Comparison of ENCODE assay signal across 18 cellular contexts in the genomic region with DNA sequence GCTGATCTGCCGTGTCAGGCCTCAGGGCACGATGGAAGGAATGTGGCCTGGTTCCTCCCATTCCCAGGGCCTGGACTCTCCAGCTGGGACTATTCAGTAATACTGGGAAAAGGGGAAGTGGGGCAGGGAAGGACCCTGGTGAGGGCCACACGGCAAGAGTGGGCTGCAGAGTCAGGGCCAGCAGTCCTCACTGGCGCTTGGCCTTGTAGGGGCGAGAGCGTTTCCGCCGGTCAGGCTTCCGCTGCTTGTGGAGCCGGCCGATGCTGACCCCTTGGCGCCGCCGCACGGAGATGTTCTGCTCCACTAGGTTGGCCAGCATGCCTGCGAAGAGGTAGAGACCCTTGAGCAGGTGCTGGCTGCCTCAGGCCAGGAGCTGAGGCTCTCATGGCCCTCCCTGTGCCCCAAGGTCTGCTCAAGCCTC. TPM values are rescaled to one million over a fixed set of nuclear protein-coding genes. Genes with fewer than 3 reads are reported as not detected.
DNase-seq lines count a peak whose midpoint lies in the region; ATAC-seq, FAIRE-seq and TF ChIP-seq lines count a peak whose summit lies in the region.
"Had no signal": no experiment of that assay in that cellular context is flagged by ENCODE, and none has a peak within 500 bp of the region (broad histone marks: within the 10 kb centered on the region; RNA-seq: fewer than 3 reads in every experiment).

No MANE protein-coding gene starts in this region.

- H3K36me3 ChIP-seq in PC-3 (ENCODE audit: low read depth, low read length): peaks cover 55% of the 10 kb centered on the region
- peaks cover 24 to 58% of the 10 kb centered on the region in 2 experiments for H3K36me3 ChIP-seq in HepG2 (replicated peaks in 1 of 2; ENCODE audit: control insufficient read depth in 1 of 2, insufficient read depth in 2 of 2, low read length in 2 of 2)

- FAIRE-seq in HepG2 (lab: Jason Lieb, UNC): no peak

- TF ChIP-seq POLR2A in HepG2 (IDR thresholded peaks at IDR 0.05; ENCODE audit: insufficient read depth in 1 of 2, low read depth in 2 of 2, low read length in 2 of 2): 0 out of 4 replicates have a peak, but pooled peaks of 1 of the 2 experiments have one; percentile 13

- H3K4me1 Mint-ChIP-seq in stimulated activated effector memory CD8-positive, alpha-beta T cell treated with anti-CD3 and anti-CD28 coated beads, Interleukin-12 subunit alpha, Interleukin-12 subunit beta, amount 100 ng/mL, for 72 hours: peaks cover 13% of the 10 kb centered on the region
- H3K4me1 Mint-ChIP-seq in stimulated activated naive CD8-positive, alpha-beta T cell treated with anti-CD3 and anti-CD28 coated beads, Interleukin-15, amount 100 ng/mL, for 72 hours: peaks cover 7% of the 10 kb centered on the region

- no peak overlapping the region for H3K4me3 ChIP-seq in PC-3 (ENCODE audit: low read length)
- no peak overlapping the region for H3K4me3 ChIP-seq in HepG2 (replicated peaks in 1 of 3; ENCODE audit: insufficient read depth in 1 of 3, low read depth in 2 of 3, low read length in 3 of 3)
- H3K4me3 ChIP-seq: SK-N-MC had no signal

- H3K4me2 ChIP-seq in PC-3 (ENCODE audit: low read length) (no peak overlapping the region), HepG2 (ENCODE audit: low read depth, low read length) (no peak overlapping the region)

- H3K27me3 ChIP-seq in PC-3 (ENCODE audit: low read length) (no peaks in the 10 kb centered on the region), HepG2 (ENCODE audit: control insufficient read depth in 1 of 2, insufficient read depth in 2 of 2, low read length in 2 of 2) (no peaks in the 10 kb centered on the region)
- H3K27me3 ChIP-seq: BE2C had no signal

- in situ Hi-C loops in HepG2 (cut with HindIII; ENCODE audit: extremely low pct_ligation_motif_present, low pct_unique_long_range_greater_than_20kb): no loop called here

- H3K4me1 ChIP-seq in PC-3 (ENCODE audit: insufficient read depth, low read length) (no peaks in the 10 kb centered on the region), HepG2 (ENCODE audit: insufficient read depth, low read length) (peaks cover 12% of the 10 kb centered on the region; the same call in 1 of the 2 replicates)
- H3K4me1 ChIP-seq: BE2C had no signal

- POLR2A ChIA-PET in PC-3 (lab: Charles Lee; ENCODE audit: unreplicated experiment) (no interaction called here), HepG2 (lab: Yijun Ruan, JAX) (no interaction called here)

- H3K27me3 Mint-ChIP-seq in stimulated activated naive CD8-positive, alpha-beta T cell treated with anti-CD3 and anti-CD28 coated beads, Interleukin-15, amount 100 ng/mL, for 72 hours: no peaks in the 10 kb centered on the region

- BruUV-seq in PC-3 (replicated peaks; lab: Mats Ljungman, UMichigan) (TSS peak; percentile 1), HepG2 (replicated peaks; lab: Mats Ljungman, UMichigan) (no TSS peak)

- H3F3A ChIP-seq in PC-3 (ENCODE audit: low read length, unreplicated experiment): no peaks in the 10 kb centered on the region

- H3K27ac ChIP-seq in PC-3 (ENCODE audit: low read length) (no peak overlapping the region), HepG2 (ENCODE audit: extremely low read length, insufficient read depth, low read length) (no peak overlapping the region)
- H3K27ac ChIP-seq: SK-N-MC had no signal

- no peaks in the 10 kb centered on the region for H3K9me3 ChIP-seq in PC-3 (ENCODE audit: low read length)
- H3K9me3 ChIP-seq in HepG2 (ENCODE audit: low read length): no peaks in the 10 kb centered on the region
- H3K9me3 ChIP-seq: BE2C had no signal

- no peaks in the 10 kb centered on the region for H4K20me1 ChIP-seq in PC-3 (ENCODE audit: low read length)
- H4K20me1 ChIP-seq in HepG2 (ENCODE audit: insufficient read depth, low read length): no peaks in the 10 kb centered on the region

- H3K9ac ChIP-seq in PC-3 (ENCODE audit: low read length) (no peak overlapping the region), HepG2 (ENCODE audit: insufficient read depth, low read depth, low read length) (no peak overlapping the region)

- H3K9me2 ChIP-seq in PC-3 (replicated peaks; ENCODE audit: low read length): no peaks in the 10 kb centered on the region

- no peaks in the 10 kb centered on the region for H3K9me3 Mint-ChIP-seq in stimulated activated effector memory CD8-positive, alpha-beta T cell treated with anti-CD3 and anti-CD28 coated beads, Interleukin-12 subunit alpha, Interleukin-12 subunit beta, amount 100 ng/mL, for 72 hours
- no peaks in the 10 kb centered on the region for H3K9me3 Mint-ChIP-seq in stimulated activated naive CD8-positive, alpha-beta T cell treated with anti-CD3 and anti-CD28 coated beads, Interleukin-15, amount 100 ng/mL, for 72 hours
- H3K9me3 Mint-ChIP-seq: CD8-positive, alpha-beta memory T cell had no signal

- H3K4me3 Mint-ChIP-seq in stimulated activated effector memory CD8-positive, alpha-beta T cell treated with anti-CD3 and anti-CD28 coated beads, Interleukin-12 subunit alpha, Interleukin-12 subunit beta, amount 100 ng/mL, for 72 hours: no peak overlapping the region
- no peak overlapping the region for H3K4me3 Mint-ChIP-seq in stimulated activated naive CD8-positive, alpha-beta T cell treated with anti-CD3 and anti-CD28 coated beads, Interleukin-15, amount 100 ng/mL, for 72 hours
- H3K4me3 Mint-ChIP-seq: CD8-positive, alpha-beta memory T cell had no signal

- H2AFZ ChIP-seq in PC-3 (ENCODE audit: low read length) (no peak overlapping the region), HepG2 (ENCODE audit: low read length) (no peak overlapping the region)

- TF ChIP-seq EP300 in HepG2 (IDR thresholded peaks at IDR 0.05; ENCODE audit: low read depth in 2 of 2, low read length in 2 of 2) (no peak), HepG2 (CRISPR knock-in tag; IDR thresholded peaks at IDR 0.05; ENCODE audit: borderline replicate concordance) (no peak)

- CTCF ChIA-PET in PC-3 (lab: Charles Lee) (no interaction called here), HepG2 (lab: Yijun Ruan, JAX; ENCODE audit: low intra/inter-chr PET ratio, low total read pairs) (no interaction called here)

- peak; percentile 42 for DNase-seq in Right ventricle myocardium superior
- no peak for DNase-seq in left cardiac atrium
- DNase-seq in PC-3: no peak
- no peak for DNase-seq in HepG2 (ENCODE audit: low spot score)
- no peak for DNase-seq in stimulated activated effector memory CD8-positive, alpha-beta T cell treated with anti-CD3 and anti-CD28 coated beads, Interleukin-12 subunit alpha, Interleukin-12 subunit beta, amount 100 ng/mL, for 72 hours (ENCODE audit: low spot score in 2 of 2)
- DNase-seq in stimulated activated naive CD8-positive, alpha-beta T cell treated with anti-CD3 and anti-CD28 coated beads, Interleukin-15, amount 100 ng/mL, for 72 hours: no peak
- DNase-seq in NCI-H345 treated with DMSO at 0.1 percent for 48 hours (lab: John Stamatoyannopoulos, UW; ENCODE audit: unreplicated experiment): no peak
- DNase-seq: BE2C; CD8-positive, alpha-beta memory T cell; HCEC 1CT; NCI-H146; NCI-H226; NCI-H526 treated with DMSO at 0.1 percent for 48 hours; NK-92 treated with Interleukin-12 subunit alpha and Interleukin-12 subunit beta, amount 100 ng/mL, for 24 hours; OCI-M1 had no signal

- no peak for TF ChIP-seq RAD21 in HepG2 (CRISPR knock-in tag; IDR thresholded peaks at IDR 0.05)

- no peak for ATAC-seq in Right ventricle myocardium superior (ENCODE audit: poor library complexity)
- ATAC-seq in left cardiac atrium: no peak
- no peak for ATAC-seq in PC-3
- ATAC-seq in HepG2: no peak
- no peak for ATAC-seq in stimulated activated effector memory CD8-positive, alpha-beta T cell treated with anti-CD3 and anti-CD28 coated beads, Interleukin-12 subunit alpha, Interleukin-12 subunit beta, amount 100 ng/mL, for 72 hours
- no peak for ATAC-seq in stimulated activated naive CD8-positive, alpha-beta T cell treated with anti-CD3 and anti-CD28 coated beads, Interleukin-15, amount 100 ng/mL, for 72 hours
- no peak for ATAC-seq in HG02970 (IDR thresholded peaks at IDR 0.05; ENCODE audit: low FRiP score, unreplicated experiment)

- TF ChIP-seq CTCF in PC-3 (conservative IDR thresholded peaks at IDR 0.05; ENCODE audit: low read depth, low read length) (no peak), HepG2 (CRISPR knock-in tag; IDR thresholded peaks at IDR 0.05) (no peak)

- intact Hi-C loops in Right ventricle myocardium superior (cut with DNase I): no loop called here
- intact Hi-C loops in left cardiac atrium (cut with DNase I): no loop called here
- intact Hi-C loops in PC-3 (cut with micrococcal nuclease): no loop called here
- intact Hi-C loops in HepG2 (cut with micrococcal nuclease; ENCODE audit: unreplicated experiment): no loop called here

- H3K27ac Mint-ChIP-seq in stimulated activated effector memory CD8-positive, alpha-beta T cell treated with anti-CD3 and anti-CD28 coated beads, Interleukin-12 subunit alpha, Interleukin-12 subunit beta, amount 100 ng/mL, for 72 hours: peak overlapping the region; percentile 76
- peak overlapping the region in 1 of 2 donors; percentile 87 for H3K27ac Mint-ChIP-seq in stimulated activated naive CD8-positive, alpha-beta T cell treated with anti-CD3 and anti-CD28 coated beads, Interleukin-15, amount 100 ng/mL, for 72 hours

- peaks cover 67% of the 10 kb centered on the region for H3K36me3 Mint-ChIP-seq in stimulated activated effector memory CD8-positive, alpha-beta T cell treated with anti-CD3 and anti-CD28 coated beads, Interleukin-12 subunit alpha, Interleukin-12 subunit beta, amount 100 ng/mL, for 72 hours

- no peaks in the 10 kb centered on the region; the same call in 1 of the 2 replicates for H3K79me2 ChIP-seq in PC-3 (ENCODE audit: low read length)
- H3K79me2 ChIP-seq in HepG2 (ENCODE audit: insufficient read depth, low read length): no peaks in the 10 kb centered on the region

- 92% methylated on average over 3 of the region's 16 CpGs for WGBS in HepG2 (ENCODE audit: low lambda C conversion rate)

RNA-seq across cellular contexts. Expression of gene BAP1, which starts 7.7 kb away (rescaled TPM):
- 46.2 TPM for total RNA-seq in Right ventricle myocardium superior
- total RNA-seq in left cardiac atrium: 10 to 100 TPM; 52.6 to 62.4 TPM
- total RNA-seq in PC-3 (2014; rRNA removed): 103 and 108 TPM in 2 replicates
- total RNA-seq in HepG2 (2016; rRNA removed; fragmentation: Illumina TruSeq; extraction: Trizol): 46.9 and 59.1 TPM in 2 replicates
- 21.1 and 21.7 TPM in 2 replicates for total RNA-seq in HepG2 (2016; cell fraction: cytosol; rRNA removed; fragmentation: Illumina TruSeq; extraction: Trizol; ENCODE audit: low read depth)
- total RNA-seq in HepG2 (2016; cell fraction: insoluble cytoplasmic fraction; rRNA removed; fragmentation: Illumina TruSeq; extraction: Trizol): 42.9 and 60.4 TPM in 2 replicates
- total RNA-seq in HepG2 (2016; cell fraction: membrane; rRNA removed; fragmentation: Illumina TruSeq; extraction: Trizol): 58.0 and 59.4 TPM in 2 replicates
- total RNA-seq in HepG2 (2016; cell fraction: nucleus; rRNA removed; fragmentation: Illumina TruSeq; extraction: Trizol): 36.8 and 40.5 TPM in 2 replicates
- 66.1 and 67.1 TPM in 2 replicates for polyA plus RNA-seq in HepG2 (2011; rRNA removed)
- 48.2 and 60.5 TPM in 2 replicates for polyA plus RNA-seq in HepG2 (2011; cell fraction: cytosol; rRNA removed)
- 163 and 192 TPM in 2 replicates for polyA plus RNA-seq in HepG2 (2011; cell fraction: nucleus; rRNA removed)
- 45.8 and 59.1 TPM in 2 replicates for polyA plus RNA-seq in HepG2 (2012)
- polyA plus RNA-seq in HepG2 (2016; cell fraction: cytosol; fragmentation: Illumina TruSeq; extraction: Trizol; ENCODE audit: low read depth): 15.5 and 16.5 TPM in 2 replicates
- polyA plus RNA-seq in HepG2 (2016; cell fraction: insoluble cytoplasmic fraction; fragmentation: Illumina TruSeq; extraction: Trizol; ENCODE audit: low read depth): 43.9 and 49.5 TPM in 2 replicates
- 45.8 and 47.0 TPM in 2 replicates for polyA plus RNA-seq in HepG2 (2016; cell fraction: membrane; fragmentation: Illumina TruSeq; extraction: Trizol; ENCODE audit: low read depth)
- 76.0 and 87.9 TPM in 2 replicates for polyA plus RNA-seq in HepG2 (2016; cell fraction: nucleus; fragmentation: Illumina TruSeq; extraction: Trizol; ENCODE audit: insufficient read depth, low read depth)
- 109 and 119 TPM in 2 replicates for polyA minus RNA-seq in HepG2 (2011; rRNA and poly(A)+ RNA removed; ENCODE audit: low replicate concordance)
- 30.5 and 32.0 TPM in 2 replicates for polyA minus RNA-seq in HepG2 (2011; cell fraction: cytosol; rRNA and poly(A)+ RNA removed)
- polyA minus RNA-seq in HepG2 (2011; cell fraction: nucleus; rRNA and poly(A)+ RNA removed): 42.9 and 47.1 TPM in 2 replicates

RNA-seq across cellular contexts. Expression of gene PHF7, which starts 8.3 kb away (rescaled TPM):
- total RNA-seq in Right ventricle myocardium superior (16.8 TPM), left cardiac atrium (10 to 100 TPM; 13.1 to 16.0 TPM), PC-3 (2014; rRNA removed) (7.3 and 8.5 TPM in 2 replicates), HepG2 (2016; rRNA removed; fragmentation: Illumina TruSeq; extraction: Trizol) (4.5 and 5.2 TPM in 2 replicates)
- 6.6 and 9.4 TPM in 2 replicates for total RNA-seq in HepG2 (2016; cell fraction: cytosol; rRNA removed; fragmentation: Illumina TruSeq; extraction: Trizol; ENCODE audit: low read depth)
- 4.7 TPM in 2 replicates for total RNA-seq in HepG2 (2016; cell fraction: insoluble cytoplasmic fraction; rRNA removed; fragmentation: Illumina TruSeq; extraction: Trizol)
- 8.8 and 9.5 TPM in 2 replicates for total RNA-seq in HepG2 (2016; cell fraction: membrane; rRNA removed; fragmentation: Illumina TruSeq; extraction: Trizol)
- 5.2 and 5.7 TPM in 2 replicates for total RNA-seq in HepG2 (2016; cell fraction: nucleus; rRNA removed; fragmentation: Illumina TruSeq; extraction: Trizol)
- polyA plus RNA-seq in HepG2 (2011; rRNA removed): 8.8 and 12.6 TPM in 2 replicates
- 5.8 and 6.9 TPM in 2 replicates for polyA plus RNA-seq in HepG2 (2011; cell fraction: cytosol; rRNA removed)
- 20.4 and 21.4 TPM in 2 replicates for polyA plus RNA-seq in HepG2 (2011; cell fraction: nucleus; rRNA removed)
- 6.3 and 8.7 TPM in 2 replicates for polyA plus RNA-seq in HepG2 (2012)
- polyA plus RNA-seq in HepG2 (2016; cell fraction: cytosol; fragmentation: Illumina TruSeq; extraction: Trizol; ENCODE audit: low read depth): 4.0 and 5.7 TPM in 2 replicates
- 4.4 and 4.9 TPM in 2 replicates for polyA plus RNA-seq in HepG2 (2016; cell fraction: insoluble cytoplasmic fraction; fragmentation: Illumina TruSeq; extraction: Trizol; ENCODE audit: low read depth)
- polyA plus RNA-seq in HepG2 (2016; cell fraction: membrane; fragmentation: Illumina TruSeq; extraction: Trizol; ENCODE audit: low read depth): 5.7 and 8.0 TPM in 2 replicates
- polyA plus RNA-seq in HepG2 (2016; cell fraction: nucleus; fragmentation: Illumina TruSeq; extraction: Trizol; ENCODE audit: insufficient read depth, low read depth): 11.1 and 11.4 TPM in 2 replicates
- 6.1 and 6.8 TPM in 2 replicates for polyA minus RNA-seq in HepG2 (2011; rRNA and poly(A)+ RNA removed; ENCODE audit: low replicate concordance)
- polyA minus RNA-seq in HepG2 (2011; cell fraction: cytosol; rRNA and poly(A)+ RNA removed): 3.0 and 4.6 TPM in 2 replicates
- 17.4 and 17.6 TPM in 2 replicates for polyA minus RNA-seq in HepG2 (2011; cell fraction: nucleus; rRNA and poly(A)+ RNA removed)

RNA-seq across cellular contexts. Expression of gene SEMA3G, which starts 42.8 kb away (rescaled TPM):
- 10.4 TPM for total RNA-seq in Right ventricle myocardium superior
- 10 to 100 TPM; 13.7 to 19.9 TPM for total RNA-seq in left cardiac atrium
- 0.77 and 1.6 TPM in 2 replicates for total RNA-seq in PC-3 (2014; rRNA removed)
- total RNA-seq in HepG2 (2016; rRNA removed; fragmentation: Illumina TruSeq; extraction: Trizol): 2.0 and 6.1 TPM in 2 replicates
- 0.44 and 0.61 TPM in 2 replicates for total RNA-seq in HepG2 (2016; cell fraction: cytosol; rRNA removed; fragmentation: Illumina TruSeq; extraction: Trizol; ENCODE audit: low read depth)
- total RNA-seq in HepG2 (2016; cell fraction: insoluble cytoplasmic fraction; rRNA removed; fragmentation: Illumina TruSeq; extraction: Trizol): 1.9 and 7.2 TPM in 2 replicates
- total RNA-seq in HepG2 (2016; cell fraction: membrane; rRNA removed; fragmentation: Illumina TruSeq; extraction: Trizol): 1.0 and 1.1 TPM in 2 replicates
- 5.8 and 8.3 TPM in 2 replicates for total RNA-seq in HepG2 (2016; cell fraction: nucleus; rRNA removed; fragmentation: Illumina TruSeq; extraction: Trizol)
- polyA plus RNA-seq in HepG2 (2011; rRNA removed): 8.3 and 13.4 TPM in 2 replicates
- 8.0 and 10.3 TPM in 2 replicates for polyA plus RNA-seq in HepG2 (2011; cell fraction: cytosol; rRNA removed)
- 21.7 and 30.5 TPM in 2 replicates for polyA plus RNA-seq in HepG2 (2011; cell fraction: nucleus; rRNA removed)
- 14.2 and 15.4 TPM in 2 replicates for polyA plus RNA-seq in HepG2 (2012)
- polyA plus RNA-seq in HepG2 (2016; cell fraction: cytosol; fragmentation: Illumina TruSeq; extraction: Trizol; ENCODE audit: low read depth): 0.33 and 0.36 TPM in 2 replicates
- 1.4 and 2.1 TPM in 2 replicates for polyA plus RNA-seq in HepG2 (2016; cell fraction: insoluble cytoplasmic fraction; fragmentation: Illumina TruSeq; extraction: Trizol; ENCODE audit: low read depth)
- 0.62 and 0.71 TPM in 2 replicates for polyA plus RNA-seq in HepG2 (2016; cell fraction: membrane; fragmentation: Illumina TruSeq; extraction: Trizol; ENCODE audit: low read depth)
- 8.4 and 8.8 TPM in 2 replicates for polyA plus RNA-seq in HepG2 (2016; cell fraction: nucleus; fragmentation: Illumina TruSeq; extraction: Trizol; ENCODE audit: insufficient read depth, low read depth)
- polyA minus RNA-seq in HepG2 (2011; rRNA and poly(A)+ RNA removed; ENCODE audit: low replicate concordance): 1.2 and 22.3 TPM in 2 replicates
- polyA minus RNA-seq in HepG2 (2011; cell fraction: cytosol; rRNA and poly(A)+ RNA removed): 6.4 and 10.0 TPM in 2 replicates
- 11.9 and 12.6 TPM in 2 replicates for polyA minus RNA-seq in HepG2 (2011; cell fraction: nucleus; rRNA and poly(A)+ RNA removed)
- polyA plus RNA-seq: AG04450; CD8-positive, alpha-beta memory T cell had no signal

RNA-seq across cellular contexts. Expression of gene TNNC1, which starts 51.7 kb away (rescaled TPM):
- total RNA-seq in Right ventricle myocardium superior (7,948 TPM), left cardiac atrium (1,000 to 10,000 TPM; 2,841 to 3,233 TPM), PC-3 (2014; rRNA removed) (1.9 and 4.9 TPM in 2 replicates), HepG2 (2016; rRNA removed; fragmentation: Illumina TruSeq; extraction: Trizol) (11.8 and 18.7 TPM in 2 replicates)
- 4.4 and 4.6 TPM in 2 replicates for total RNA-seq in HepG2 (2016; cell fraction: cytosol; rRNA removed; fragmentation: Illumina TruSeq; extraction: Trizol; ENCODE audit: low read depth)
- total RNA-seq in HepG2 (2016; cell fraction: insoluble cytoplasmic fraction; rRNA removed; fragmentation: Illumina TruSeq; extraction: Trizol): 13.2 and 20.1 TPM in 2 replicates
- 2.5 and 5.3 TPM in 2 replicates for total RNA-seq in HepG2 (2016; cell fraction: membrane; rRNA removed; fragmentation: Illumina TruSeq; extraction: Trizol)
- 5.4 and 5.7 TPM in 2 replicates for total RNA-seq in HepG2 (2016; cell fraction: nucleus; rRNA removed; fragmentation: Illumina TruSeq; extraction: Trizol)
- polyA plus RNA-seq in HepG2 (2011; rRNA removed): 36.4 and 39.5 TPM in 2 replicates
- 53.0 and 54.8 TPM in 2 replicates for polyA plus RNA-seq in HepG2 (2011; cell fraction: cytosol; rRNA removed)
- polyA plus RNA-seq in HepG2 (2011; cell fraction: nucleus; rRNA removed): 14.3 and 16.8 TPM in 2 replicates
- polyA plus RNA-seq in HepG2 (2012): 10.9 and 12.3 TPM in 2 replicates
- 3.3 and 4.0 TPM in 2 replicates for polyA plus RNA-seq in HepG2 (2016; cell fraction: cytosol; fragmentation: Illumina TruSeq; extraction: Trizol; ENCODE audit: low read depth)
- polyA plus RNA-seq in HepG2 (2016; cell fraction: insoluble cytoplasmic fraction; fragmentation: Illumina TruSeq; extraction: Trizol; ENCODE audit: low read depth): 17.1 and 18.1 TPM in 2 replicates
- polyA plus RNA-seq in HepG2 (2016; cell fraction: membrane; fragmentation: Illumina TruSeq; extraction: Trizol; ENCODE audit: low read depth): 2.7 and 3.3 TPM in 2 replicates
- 6.6 and 10.5 TPM in 2 replicates for polyA plus RNA-seq in HepG2 (2016; cell fraction: nucleus; fragmentation: Illumina TruSeq; extraction: Trizol; ENCODE audit: insufficient read depth, low read depth)
- 7.0 and 8.2 TPM in 2 replicates for polyA minus RNA-seq in HepG2 (2011; rRNA and poly(A)+ RNA removed; ENCODE audit: low replicate concordance)
- 4.5 and 5.4 TPM in 2 replicates for polyA minus RNA-seq in HepG2 (2011; cell fraction: cytosol; rRNA and poly(A)+ RNA removed)
- polyA minus RNA-seq in HepG2 (2011; cell fraction: nucleus; rRNA and poly(A)+ RNA removed): 4.5 and 4.6 TPM in 2 replicates
- polyA plus RNA-seq: CD8-positive, alpha-beta memory T cell had no signal

RNA-seq across cellular contexts. Expression of gene NISCH, which starts 53.3 kb away (rescaled TPM):
- total RNA-seq in Right ventricle myocardium superior (46.0 TPM), left cardiac atrium (10 to 100 TPM; 45.9 to 49.0 TPM), PC-3 (2014; rRNA removed) (60.4 and 65.3 TPM in 2 replicates), HepG2 (2016; rRNA removed; fragmentation: Illumina TruSeq; extraction: Trizol) (15.3 and 27.0 TPM in 2 replicates)
- total RNA-seq in HepG2 (2016; cell fraction: cytosol; rRNA removed; fragmentation: Illumina TruSeq; extraction: Trizol; ENCODE audit: low read depth): 10.8 and 11.5 TPM in 2 replicates
- total RNA-seq in HepG2 (2016; cell fraction: insoluble cytoplasmic fraction; rRNA removed; fragmentation: Illumina TruSeq; extraction: Trizol): 10.9 and 25.7 TPM in 2 replicates
- total RNA-seq in HepG2 (2016; cell fraction: membrane; rRNA removed; fragmentation: Illumina TruSeq; extraction: Trizol): 11.3 and 12.4 TPM in 2 replicates
- 36.6 and 40.4 TPM in 2 replicates for total RNA-seq in HepG2 (2016; cell fraction: nucleus; rRNA removed; fragmentation: Illumina TruSeq; extraction: Trizol)
- 47.6 and 63.0 TPM in 2 replicates for polyA plus RNA-seq in HepG2 (2011; rRNA removed)
- 17.8 and 20.4 TPM in 2 replicates for polyA plus RNA-seq in HepG2 (2011; cell fraction: cytosol; rRNA removed)
- 441 and 512 TPM in 2 replicates for polyA plus RNA-seq in HepG2 (2011; cell fraction: nucleus; rRNA removed)
- 31.6 and 39.4 TPM in 2 replicates for polyA plus RNA-seq in HepG2 (2012)
- 3.2 and 3.7 TPM in 2 replicates for polyA plus RNA-seq in HepG2 (2016; cell fraction: cytosol; fragmentation: Illumina TruSeq; extraction: Trizol; ENCODE audit: low read depth)
- polyA plus RNA-seq in HepG2 (2016; cell fraction: insoluble cytoplasmic fraction; fragmentation: Illumina TruSeq; extraction: Trizol; ENCODE audit: low read depth): 9.4 and 12.9 TPM in 2 replicates
- polyA plus RNA-seq in HepG2 (2016; cell fraction: membrane; fragmentation: Illumina TruSeq; extraction: Trizol; ENCODE audit: low read depth): 6.4 and 6.7 TPM in 2 replicates
- polyA plus RNA-seq in HepG2 (2016; cell fraction: nucleus; fragmentation: Illumina TruSeq; extraction: Trizol; ENCODE audit: insufficient read depth, low read depth): 96.6 and 101 TPM in 2 replicates
- polyA minus RNA-seq in HepG2 (2011; rRNA and poly(A)+ RNA removed; ENCODE audit: low replicate concordance): 50.0 and 58.0 TPM in 2 replicates
- 15.2 and 15.4 TPM in 2 replicates for polyA minus RNA-seq in HepG2 (2011; cell fraction: cytosol; rRNA and poly(A)+ RNA removed)
- 97.0 and 102 TPM in 2 replicates for polyA minus RNA-seq in HepG2 (2011; cell fraction: nucleus; rRNA and poly(A)+ RNA removed)
